ENCODE assay signal across 21 cellular contexts in genomic region chr21:41863439-41863740, GRCh38. TPM values are rescaled to one million over a fixed set of nuclear protein-coding genes. Genes with fewer than 3 reads are reported as not detected.
DNase-seq lines count a peak whose midpoint lies in the region; ATAC-seq and TF ChIP-seq lines count a peak whose summit lies in the region.
"Had no signal": no experiment of that assay in that cellular context is flagged by ENCODE, and none has a peak within 500 bp of the region (broad histone marks: within the 10 kb centered on the region; RNA-seq: fewer than 3 reads in every experiment).

No MANE protein-coding gene starts in this region.

- peak overlapping the region; percentile 4 to 39 for H3K27ac Mint-ChIP-seq in activated naive CD4-positive, alpha-beta T cell treated with anti-CD3 and anti-CD28 coated beads, Interleukin-2, amount 50 U/mL, for 72 hours
- H3K27ac Mint-ChIP-seq in chondrocyte (ENCODE audit: unreplicated experiment): peak overlapping the region; percentile 90
- H3K27ac Mint-ChIP-seq in stimulated activated memory B cell treated with anti-CD40 and anti-IgM and Interleukin-4, amounts not matched to agents 10 μg/mL and 1 μg/mL and 100 μg/mL, for 72 hours: peak overlapping the region; percentile 81
- peak overlapping the region in 2 of 10 donors; percentile 3 to 33 for H3K27ac Mint-ChIP-seq in naive thymus-derived CD8-positive, alpha-beta T cell
- H3K27ac Mint-ChIP-seq: CD8-positive, alpha-beta T cell had no signal

- no peak for ATAC-seq in activated naive CD4-positive, alpha-beta T cell treated with anti-CD3 and anti-CD28 coated beads, Interleukin-2, amount 50 U/mL, for 72 hours
- no peak for ATAC-seq in stimulated activated memory B cell treated with anti-CD40 and anti-IgM and Interleukin-4, amounts not matched to agents 10 μg/mL and 1 μg/mL and 100 μg/mL, for 72 hours
- no peak for ATAC-seq in naive thymus-derived CD8-positive, alpha-beta T cell
- ATAC-seq: CD8-positive, alpha-beta T cell; gastroesophageal sphincter had no signal

- no peak for DNase-seq in activated naive CD4-positive, alpha-beta T cell treated with anti-CD3 and anti-CD28 coated beads, Interleukin-2, amount 50 U/mL, for 72 hours (ENCODE audit: low spot score in 2 of 2)
- DNase-seq in activated naive CD4-positive, alpha-beta T cell treated with anti-CD3 and anti-CD28 coated beads, Interleukin-2, amount 50 U/mL, for 16 hours: no peak
- peak; percentile 87 for DNase-seq in NAMALWA (ENCODE audit: low spot score)
- DNase-seq in chondrocyte (ENCODE audit: low spot score): no peak
- DNase-seq in naive thymus-derived CD8-positive, alpha-beta T cell: no peak
- DNase-seq in NK-92 treated with Interleukin-12 subunit alpha and Interleukin-12 subunit beta, amount 100 ng/mL, for 24 hours (lab: John Stamatoyannopoulos, UW): no peak
- DNase-seq in HUDEP-2 (lab: John Stamatoyannopoulos, UW; ENCODE audit: unreplicated experiment in 76 of 76): no peak
- DNase-seq: activated CD4-positive, alpha-beta T cell treated with anti-CD3 and anti-CD28 coated beads, Interleukin-2, amount 50 U/mL, for 4 hours; activated naive CD4-positive, alpha-beta T cell; CD8-positive, alpha-beta T cell; effector CD4-positive, alpha-beta T cell; H7; KG1; NCI-H1930; RPMI8226; stimulated activated CD4-positive, alpha-beta T cell treated with anti-CD3 and anti-CD28 coated beads, Interleukin-1b, Interleukin-23, amount 100 ng/mL, for 48 hours; stimulated activated naive CD4-positive, alpha-beta T cell; SW 1271 had no signal

- H3K36me3 Mint-ChIP-seq in activated naive CD4-positive, alpha-beta T cell treated with anti-CD3 and anti-CD28 coated beads, Interleukin-2, amount 50 U/mL, for 72 hours: no peaks in the 10 kb centered on the region
- no peaks in the 10 kb centered on the region for H3K36me3 Mint-ChIP-seq in chondrocyte (ENCODE audit: low read depth)
- peaks cover 22% of the 10 kb centered on the region for H3K36me3 Mint-ChIP-seq in stimulated activated memory B cell treated with anti-CD40 and anti-IgM and Interleukin-4, amounts not matched to agents 10 μg/mL and 1 μg/mL and 100 μg/mL, for 72 hours
- peaks cover 0 to 10% (median 0%) of the 10 kb centered on the region in 3 donors for H3K36me3 Mint-ChIP-seq in naive thymus-derived CD8-positive, alpha-beta T cell

- peaks cover 30% of the 10 kb centered on the region for H3K4me1 Mint-ChIP-seq in chondrocyte (ENCODE audit: low read depth)
- H3K4me1 Mint-ChIP-seq in stimulated activated memory B cell treated with anti-CD40 and anti-IgM and Interleukin-4, amounts not matched to agents 10 μg/mL and 1 μg/mL and 100 μg/mL, for 72 hours: peaks cover 66% of the 10 kb centered on the region
- H3K4me1 Mint-ChIP-seq in naive thymus-derived CD8-positive, alpha-beta T cell: peaks cover 20 to 32% (median 28%) of the 10 kb centered on the region in 4 donors

- H3K27me3 Mint-ChIP-seq in chondrocyte (ENCODE audit: low read depth): no peaks in the 10 kb centered on the region
- peaks cover 11% of the 10 kb centered on the region for H3K27me3 Mint-ChIP-seq in stimulated activated memory B cell treated with anti-CD40 and anti-IgM and Interleukin-4, amounts not matched to agents 10 μg/mL and 1 μg/mL and 100 μg/mL, for 72 hours
- no peaks in the 10 kb centered on the region for H3K27me3 Mint-ChIP-seq in naive thymus-derived CD8-positive, alpha-beta T cell
- H3K27me3 Mint-ChIP-seq: central memory CD8-positive, alpha-beta T cell had no signal

- no peak overlapping the region for H3K4me3 Mint-ChIP-seq in chondrocyte (ENCODE audit: unreplicated experiment)
- peak overlapping the region; percentile 2 for H3K4me3 Mint-ChIP-seq in stimulated activated memory B cell treated with anti-CD40 and anti-IgM and Interleukin-4, amounts not matched to agents 10 μg/mL and 1 μg/mL and 100 μg/mL, for 72 hours
- H3K4me3 Mint-ChIP-seq in naive thymus-derived CD8-positive, alpha-beta T cell: no peak overlapping the region
- H3K4me3 Mint-ChIP-seq: CD8-positive, alpha-beta T cell; central memory CD8-positive, alpha-beta T cell had no signal

- no peak for TF ChIP-seq CTCF in chondrocyte (IDR thresholded peaks at IDR 0.05)

- H3K9me3 Mint-ChIP-seq in activated naive CD4-positive, alpha-beta T cell treated with anti-CD3 and anti-CD28 coated beads, Interleukin-2, amount 50 U/mL, for 72 hours: no peaks in the 10 kb centered on the region
- no peaks in the 10 kb centered on the region for H3K9me3 Mint-ChIP-seq in chondrocyte (ENCODE audit: low read depth)
- H3K9me3 Mint-ChIP-seq in stimulated activated memory B cell treated with anti-CD40 and anti-IgM and Interleukin-4, amounts not matched to agents 10 μg/mL and 1 μg/mL and 100 μg/mL, for 72 hours: no peaks in the 10 kb centered on the region
- no peaks in the 10 kb centered on the region for H3K9me3 Mint-ChIP-seq in naive thymus-derived CD8-positive, alpha-beta T cell
- H3K9me3 Mint-ChIP-seq: CD8-positive, alpha-beta T cell; central memory CD8-positive, alpha-beta T cell had no signal

- POLR2A ChIA-PET in naive thymus-derived CD8-positive, alpha-beta T cell (lab: Charles Lee): interaction anchor here (0.6 kb wide), 1 partner anchor 257 kb away, joined by 3 read pairs; no protein-coding TSS in a partner anchor

RNA-seq across cellular contexts. Expression of gene PRDM15, which starts 15.8 kb away (rescaled TPM):
- total RNA-seq in activated naive CD4-positive, alpha-beta T cell treated with anti-CD3 and anti-CD28 coated beads, Interleukin-2, amount 50 U/mL, for 72 hours: 10 to 100 TPM; 13.1 to 23.0 TPM
- total RNA-seq in chondrocyte: 4.9 to 9.2 TPM (median 7.8 TPM) in 3 replicates
- 10 to 100 TPM; 20.6 to 23.2 TPM for total RNA-seq in naive thymus-derived CD8-positive, alpha-beta T cell
- polyA plus RNA-seq in naive thymus-derived CD8-positive, alpha-beta T cell: 1 to 10 TPM in 2 of 3 donors, under 1 TPM in 1; 0.77 to 2.9 (median 2.4) TPM
